In the genomic region with DNA sequence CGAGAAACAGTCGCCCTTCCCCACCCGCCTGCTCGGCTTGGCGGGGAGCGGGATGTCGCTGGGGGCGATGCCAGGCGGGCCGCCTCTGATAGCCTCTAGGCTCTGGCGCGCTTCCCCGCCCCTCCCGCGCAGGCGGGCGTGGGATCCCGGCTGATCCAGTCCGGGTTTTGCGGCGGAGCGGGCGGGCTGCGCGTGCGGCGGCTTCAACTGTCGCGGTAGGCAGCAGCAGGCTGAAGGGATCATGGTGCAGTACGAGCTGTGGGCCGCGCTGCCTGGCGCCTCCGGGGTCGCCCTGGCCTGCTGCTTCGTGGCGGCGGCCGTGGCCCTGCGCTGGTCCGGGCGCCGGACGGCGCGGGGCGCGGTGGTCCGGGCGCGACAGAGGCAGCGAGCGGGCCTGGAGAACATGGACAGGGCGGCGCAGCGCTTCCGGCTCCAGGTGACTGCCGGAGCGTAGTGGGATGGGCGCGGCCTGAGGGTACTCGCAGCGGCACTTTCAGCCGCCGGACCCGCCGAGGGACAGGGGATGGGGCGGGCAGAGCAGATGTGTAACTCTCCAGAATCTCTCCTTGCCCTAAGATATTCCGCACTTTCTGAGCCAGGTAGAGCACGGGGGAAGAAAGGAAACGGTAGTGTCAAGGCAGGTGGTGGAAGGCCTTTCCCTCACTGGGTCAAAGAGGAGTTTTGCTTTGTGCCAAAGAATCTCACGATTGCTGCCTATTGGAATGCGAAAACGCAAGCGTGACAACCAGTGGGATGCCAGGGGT, we compare ENCODE assay signal across 1 cellular context.
TF ChIP-seq lines count a peak whose summit lies in the region.

A gene (plus strand): TSS at position 210 of the 764 bp plus-strand sequence. CDS start 32 bp downstream, at position 242.

TF ChIP-seq in liver, 16 proteins besides CTCF, POLR2A, EP300 and RAD21 (continued from another document):
- TF ChIP-seq, protein P1, sequence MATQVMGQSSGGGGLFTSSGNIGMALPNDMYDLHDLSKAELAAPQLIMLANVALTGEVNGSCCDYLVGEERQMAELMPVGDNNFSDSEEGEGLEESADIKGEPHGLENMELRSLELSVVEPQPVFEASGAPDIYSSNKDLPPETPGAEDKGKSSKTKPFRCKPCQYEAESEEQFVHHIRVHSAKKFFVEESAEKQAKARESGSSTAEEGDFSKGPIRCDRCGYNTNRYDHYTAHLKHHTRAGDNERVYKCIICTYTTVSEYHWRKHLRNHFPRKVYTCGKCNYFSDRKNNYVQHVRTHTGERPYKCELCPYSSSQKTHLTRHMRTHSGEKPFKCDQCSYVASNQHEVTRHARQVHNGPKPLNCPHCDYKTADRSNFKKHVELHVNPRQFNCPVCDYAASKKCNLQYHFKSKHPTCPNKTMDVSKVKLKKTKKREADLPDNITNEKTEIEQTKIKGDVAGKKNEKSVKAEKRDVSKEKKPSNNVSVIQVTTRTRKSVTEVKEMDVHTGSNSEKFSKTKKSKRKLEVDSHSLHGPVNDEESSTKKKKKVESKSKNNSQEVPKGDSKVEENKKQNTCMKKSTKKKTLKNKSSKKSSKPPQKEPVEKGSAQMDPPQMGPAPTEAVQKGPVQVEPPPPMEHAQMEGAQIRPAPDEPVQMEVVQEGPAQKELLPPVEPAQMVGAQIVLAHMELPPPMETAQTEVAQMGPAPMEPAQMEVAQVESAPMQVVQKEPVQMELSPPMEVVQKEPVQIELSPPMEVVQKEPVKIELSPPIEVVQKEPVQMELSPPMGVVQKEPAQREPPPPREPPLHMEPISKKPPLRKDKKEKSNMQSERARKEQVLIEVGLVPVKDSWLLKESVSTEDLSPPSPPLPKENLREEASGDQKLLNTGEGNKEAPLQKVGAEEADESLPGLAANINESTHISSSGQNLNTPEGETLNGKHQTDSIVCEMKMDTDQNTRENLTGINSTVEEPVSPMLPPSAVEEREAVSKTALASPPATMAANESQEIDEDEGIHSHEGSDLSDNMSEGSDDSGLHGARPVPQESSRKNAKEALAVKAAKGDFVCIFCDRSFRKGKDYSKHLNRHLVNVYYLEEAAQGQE (IDR thresholded peaks at IDR 0.05) = no peak
- TF ChIP-seq YY1 (IDR thresholded peaks at IDR 0.05) (peak; percentile 57), GABPA (IDR thresholded peaks at IDR 0.05 in 1 of 2, conservative IDR thresholded peaks at IDR 0.05 in 1 of 2) (peak in 1 of 2 donors; percentile 38), HNF4A (conservative IDR thresholded peaks at IDR 0.05) (peak; percentile 82 to 85), NR2F2 (IDR thresholded peaks at IDR 0.05) (no peak), EGR1 (IDR thresholded peaks at IDR 0.05; ENCODE audit: low read depth in 2 of 2) (no peak), TAF1 (conservative IDR thresholded peaks at IDR 0.05) (no peak), FOXA1 (IDR thresholded peaks at IDR 0.05) (no peak), JUND (IDR thresholded peaks at IDR 0.05) (no peak), SP1 (IDR thresholded peaks at IDR 0.05) (peak; percentile 83)
- TF ChIP-seq, protein P2, sequence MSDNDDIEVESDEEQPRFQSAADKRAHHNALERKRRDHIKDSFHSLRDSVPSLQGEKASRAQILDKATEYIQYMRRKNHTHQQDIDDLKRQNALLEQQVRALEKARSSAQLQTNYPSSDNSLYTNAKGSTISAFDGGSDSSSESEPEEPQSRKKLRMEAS (IDR thresholded peaks at IDR 0.05) = no peak
- TF ChIP-seq, protein P3, sequence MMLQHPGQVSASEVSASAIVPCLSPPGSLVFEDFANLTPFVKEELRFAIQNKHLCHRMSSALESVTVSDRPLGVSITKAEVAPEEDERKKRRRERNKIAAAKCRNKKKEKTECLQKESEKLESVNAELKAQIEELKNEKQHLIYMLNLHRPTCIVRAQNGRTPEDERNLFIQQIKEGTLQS (IDR thresholded peaks at IDR 0.05) = no peak
